ENCODE assay signal across 9 cellular contexts in the genomic region with DNA sequence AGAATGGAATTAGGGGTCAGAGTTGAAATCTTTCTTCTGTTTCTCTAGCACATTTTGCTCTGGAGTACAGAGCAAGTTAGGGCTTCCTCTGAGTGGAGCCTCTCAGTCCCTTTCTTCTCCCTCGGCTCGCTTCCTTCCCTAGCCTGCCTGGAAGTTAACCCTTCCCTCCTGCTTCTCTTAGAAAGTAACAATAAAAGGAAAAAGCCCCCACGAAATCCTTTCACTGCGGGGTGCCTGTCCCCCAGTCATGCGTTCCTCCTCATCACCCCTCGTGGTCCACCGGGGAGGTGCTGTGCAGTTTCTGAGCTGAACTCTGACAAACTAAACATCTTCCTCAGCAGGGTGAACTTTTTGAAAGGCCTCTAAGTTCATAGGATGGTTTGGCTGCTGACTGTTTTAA. TPM values are rescaled to one million over a fixed set of nuclear protein-coding genes. Genes with fewer than 3 reads are reported as not detected.
DNase-seq lines count a peak whose midpoint lies in the region; ATAC-seq and TF ChIP-seq lines count a peak whose summit lies in the region.
"Had no signal": no experiment of that assay in that cellular context is flagged by ENCODE, and none has a peak within 500 bp of the region (broad histone marks: within the 10 kb centered on the region; RNA-seq: fewer than 3 reads in every experiment).

No MANE protein-coding gene starts in this region.

- peaks cover 26% of the 10 kb centered on the region for H3K4me1 ChIP-seq in iPS-20b (ENCODE audit: insufficient read depth, low read length)
- H3K4me1 ChIP-seq in stomach = peaks cover 24 to 66% (median 53%) of the 10 kb centered on the region in 4 donors

- no peaks in the 10 kb centered on the region for H3K9me3 Mint-ChIP-seq in T-helper 1 cell treated with Interleukin-12 subunit alpha and Interleukin-12 subunit beta and Interleukin-4 antibody, amounts not matched to agents 30 μg/mL and 1 μg/mL, for 36 hours
- H3K9me3 Mint-ChIP-seq in activated CD8-positive, alpha-beta T cell treated with anti-CD3 and anti-CD28 coated beads for 36 hours = no peaks in the 10 kb centered on the region
- H3K9me3 Mint-ChIP-seq: dendritic cell treated with granulocyte-macrophage colony-stimulating factor and Interleukin-4, amounts not matched to agents 40 ng/mL and 50 ng/mL, for 4 days had no signal

- no peak for TF ChIP-seq EP300 in stomach (IDR thresholded peaks at IDR 0.05)

- H3K27me3 ChIP-seq in iPS-20b (ENCODE audit: insufficient read depth, low read length) = peaks cover 19% of the 10 kb centered on the region
- peaks cover 0 to 58% (median 5%) of the 10 kb centered on the region in 3 donors for H3K27me3 ChIP-seq in stomach

- no peak overlapping the region for H3K27ac Mint-ChIP-seq in T-helper 1 cell treated with Interleukin-12 subunit alpha and Interleukin-12 subunit beta and Interleukin-4 antibody, amounts not matched to agents 30 μg/mL and 1 μg/mL, for 36 hours
- H3K27ac Mint-ChIP-seq in activated CD8-positive, alpha-beta T cell treated with anti-CD3 and anti-CD28 coated beads for 36 hours = peak overlapping the region; percentile 39
- H3K27ac Mint-ChIP-seq: dendritic cell treated with granulocyte-macrophage colony-stimulating factor and Interleukin-4, amounts not matched to agents 40 ng/mL and 50 ng/mL, for 4 days had no signal

- H3K27me3 Mint-ChIP-seq in T-helper 1 cell treated with Interleukin-12 subunit alpha and Interleukin-12 subunit beta and Interleukin-4 antibody, amounts not matched to agents 30 μg/mL and 1 μg/mL, for 36 hours (ENCODE audit: low read depth) = peaks cover 66% of the 10 kb centered on the region
- peaks cover 62% of the 10 kb centered on the region for H3K27me3 Mint-ChIP-seq in activated CD8-positive, alpha-beta T cell treated with anti-CD3 and anti-CD28 coated beads for 36 hours

- WGBS in stomach, 5 donors = 6 to 20% (median 9%) methylated on average over 7 of the region's 7 CpGs

- DNase-seq in T-helper 1 cell = no peak
- DNase-seq in activated CD8-positive, alpha-beta T cell treated with anti-CD3 and anti-CD28 coated beads for 36 hours = peak; percentile 43
- no peak for DNase-seq in stomach
- no peak for DNase-seq in NCI-H2081 treated with DMSO at 0.1 percent for 48 hours (lab: John Stamatoyannopoulos, UW)
- DNase-seq in 8988T = no peak
- DNase-seq in occipital lobe (lab: John Stamatoyannopoulos, UW) = no peak

- peaks cover 22% of the 10 kb centered on the region for H3K4me1 Mint-ChIP-seq in T-helper 1 cell treated with Interleukin-12 subunit alpha and Interleukin-12 subunit beta and Interleukin-4 antibody, amounts not matched to agents 30 μg/mL and 1 μg/mL, for 36 hours (ENCODE audit: low read depth)
- H3K4me1 Mint-ChIP-seq in activated CD8-positive, alpha-beta T cell treated with anti-CD3 and anti-CD28 coated beads for 36 hours (ENCODE audit: low read depth) = peaks cover 31% of the 10 kb centered on the region

- H3K27ac ChIP-seq in iPS-20b (ENCODE audit: low read length) = no peak overlapping the region
- peak overlapping the region; percentile 77 to 91 (median 86) for H3K27ac ChIP-seq in stomach

- CTCF ChIA-PET in activated CD8-positive, alpha-beta T cell treated with anti-CD3 and anti-CD28 coated beads for 36 hours (lab: Charles Lee) = interaction anchor here (1.3 kb wide), 1 partner anchor 37 kb away, joined by 4 read pairs; no protein-coding TSS in a partner anchor

- intact Hi-C loops in activated CD8-positive, alpha-beta T cell treated with anti-CD3 and anti-CD28 coated beads for 36 hours (cut with micrococcal nuclease) = no loop called here
- intact Hi-C loops in stomach (cut with DNase I; ENCODE audit: low total_unique reads) = no loop called here

- H3K9ac ChIP-seq in iPS-20b (ENCODE audit: low read depth, low read length) = peak overlapping the region; percentile 86; the same call in 1 of the 2 replicates

- H3K36me3 ChIP-seq in iPS-20b (ENCODE audit: insufficient read depth, low read depth, low read length) (peaks cover 14% of the 10 kb centered on the region), stomach (peaks cover 0 to 6% (median 2%) of the 10 kb centered on the region in 4 donors)

- POLR2A ChIA-PET in activated CD8-positive, alpha-beta T cell treated with anti-CD3 and anti-CD28 coated beads for 36 hours (lab: Charles Lee) = interaction anchor here (0.6 kb wide), 1 partner anchor 134 kb away, joined by 4 read pairs; no protein-coding TSS in a partner anchor

- H3K4me3 ChIP-seq in iPS-20b (ENCODE audit: low read length) (peak overlapping the region; percentile 96), stomach (peak overlapping the region; percentile 62 to 77 (median 71))

- peak overlapping the region; percentile 77 for H3K4me3 Mint-ChIP-seq in T-helper 1 cell treated with Interleukin-12 subunit alpha and Interleukin-12 subunit beta and Interleukin-4 antibody, amounts not matched to agents 30 μg/mL and 1 μg/mL, for 36 hours
- H3K4me3 Mint-ChIP-seq in activated CD8-positive, alpha-beta T cell treated with anti-CD3 and anti-CD28 coated beads for 36 hours = peak overlapping the region; percentile 93
- H3K4me3 Mint-ChIP-seq: dendritic cell treated with granulocyte-macrophage colony-stimulating factor and Interleukin-4, amounts not matched to agents 40 ng/mL and 50 ng/mL, for 4 days had no signal

- no peak for ATAC-seq in activated CD8-positive, alpha-beta T cell treated with anti-CD3 and anti-CD28 coated beads for 36 hours

- no peak for TF ChIP-seq CTCF in activated CD8-positive, alpha-beta T cell treated with anti-CD3 and anti-CD28 coated beads for 36 hours (IDR thresholded peaks at IDR 0.05)
- no peak for TF ChIP-seq CTCF in stomach (IDR thresholded peaks at IDR 0.05)

- no peak for TF ChIP-seq POLR2A in stomach (IDR thresholded peaks at IDR 0.05)

- H3K36me3 Mint-ChIP-seq in T-helper 1 cell treated with Interleukin-12 subunit alpha and Interleukin-12 subunit beta and Interleukin-4 antibody, amounts not matched to agents 30 μg/mL and 1 μg/mL, for 36 hours (ENCODE audit: low read depth) = no peaks in the 10 kb centered on the region
- H3K36me3 Mint-ChIP-seq in activated CD8-positive, alpha-beta T cell treated with anti-CD3 and anti-CD28 coated beads for 36 hours (ENCODE audit: low read depth) = peaks cover 31% of the 10 kb centered on the region

- H3K9me3 ChIP-seq in iPS-20b (ENCODE audit: insufficient read depth, low read depth, low read length) (no peaks in the 10 kb centered on the region), stomach (no peaks in the 10 kb centered on the region)

RNA-seq across cellular contexts. Expression of a gene that starts 2.0 kb away (rescaled TPM):
- 100 to 1,000 TPM; 123 to 124 TPM for total RNA-seq in activated CD8-positive, alpha-beta T cell treated with anti-CD3 and anti-CD28 coated beads for 36 hours
- total RNA-seq in stomach = 100 to 1,000 TPM; 180 to 636 (median 529) TPM
- polyA plus RNA-seq in stomach = 100 to 1,000 TPM; 106 to 285 (median 238) TPM
- 213 TPM for total RNA-seq in occipital lobe
